ENCODE assay signal across 19 cellular contexts in genomic region chr3:194098872-194099183, GRCh38. TPM values are rescaled to one million over a fixed set of nuclear protein-coding genes. Genes with fewer than 3 reads are reported as not detected.
A peak's percentile ranks its signal among the peaks of the same experiment; 100 is the strongest.
DNase-seq lines count a peak whose midpoint lies in the region; ATAC-seq, FAIRE-seq and TF ChIP-seq lines count a peak whose summit lies in the region.
"Had no signal": no experiment of that assay in that cellular context is flagged by ENCODE, and none has a peak within 500 bp of the region (broad histone marks: within the 10 kb centered on the region; RNA-seq: fewer than 3 reads in every experiment).

No MANE protein-coding gene starts in this region.

- peak overlapping the region; percentile 10; the same call in 1 of the 2 replicates for H2AFZ ChIP-seq in Karpas-422 (ENCODE audit: low read length)
- H2AFZ ChIP-seq in K562 (ENCODE audit: low read depth, low read length): peak overlapping the region; percentile 77

- H3K27ac ChIP-seq in BLaER1 treated with 17β-estradiol and CSF1 and Interleukin-3, amounts not matched to agents 10 nM and 100 nM: no peak overlapping the region; a peak in 2 of 22 replicates
- H3K27ac ChIP-seq in Karpas-422 (ENCODE audit: low read length) (no peak overlapping the region), K562 (ENCODE audit: extremely low read depth, low read depth, low read length) (no peak overlapping the region)

- H3K9ac ChIP-seq in BLaER1 treated with 17β-estradiol and CSF1 and Interleukin-3, amounts not matched to agents 10 nM and 100 nM: peak overlapping the region in 2 of 11 experiments; percentile 1 to 20; a peak in 1 of 22 replicates
- H3K9ac ChIP-seq in Karpas-422 (ENCODE audit: low read length) (no peak overlapping the region), K562 (ENCODE audit: insufficient read depth in 1 of 2, low read depth in 2 of 2, low read length in 2 of 2) (peak overlapping the region in 1 of 2 experiments; percentile 86; a peak in 1 of 4 replicates)

- H3K9me2 ChIP-seq in Karpas-422 (replicated peaks; ENCODE audit: insufficient read depth, low read length): no peaks in the 10 kb centered on the region

- ATAC-seq in K562: no peak
- ATAC-seq in HG03139 (IDR thresholded peaks at IDR 0.05; ENCODE audit: unreplicated experiment): no peak
- ATAC-seq: CD8-positive, alpha-beta T cell; GM12878 had no signal

- no peak for TF ChIP-seq RAD21 in K562 (CRISPR knock-in tag; conservative IDR thresholded peaks at IDR 0.05 in 1 of 2, IDR thresholded peaks at IDR 0.05 in 1 of 2)

- H3K4me2 ChIP-seq in BLaER1 treated with 17β-estradiol and CSF1 and Interleukin-3, amounts not matched to agents 10 nM and 100 nM: peak overlapping the region; percentile 52 to 83 (median 73)
- H3K4me2 ChIP-seq in Karpas-422 (ENCODE audit: low read depth, low read length, poor library complexity, severe bottlenecking) (peak overlapping the region; percentile 94), K562 (ENCODE audit: insufficient read depth, low read length) (peak overlapping the region; percentile 57)

- TF ChIP-seq EP300 in K562 (IDR thresholded peaks at IDR 0.05; ENCODE audit: low read length): no peak

- no peaks in the 10 kb centered on the region for H3K36me3 Mint-ChIP-seq in nephron progenitor cell (ENCODE audit: low read depth)
- H3K36me3 Mint-ChIP-seq: CD8-positive, alpha-beta T cell had no signal

- H3K79me2 ChIP-seq in Karpas-422 (ENCODE audit: low read length) (no peaks in the 10 kb centered on the region), K562 (ENCODE audit: control insufficient read depth, insufficient read depth, low read length) (no peaks in the 10 kb centered on the region)

- H3K27me3 ChIP-seq in BLaER1 treated with 17β-estradiol and CSF1 and Interleukin-3, amounts not matched to agents 10 nM and 100 nM: no peaks in the 10 kb centered on the region; a peak in 1 of 22 replicates
- H3K27me3 ChIP-seq in Karpas-422 (ENCODE audit: low read length) (no peaks in the 10 kb centered on the region), K562 (ENCODE audit: control insufficient read depth in 2 of 2, insufficient read depth in 2 of 2, low read length in 2 of 2) (no peaks in the 10 kb centered on the region)
- H3K27me3 ChIP-seq: BE2C had no signal

- peaks cover 55% of the 10 kb centered on the region for H3K27me3 Mint-ChIP-seq in nephron progenitor cell (ENCODE audit: low read depth, poor library complexity)

- WGBS in K562 (ENCODE audit: insufficient coverage, low coverage, missing lambda C conversion rate): 30% methylated on average over 4 of the region's 4 CpGs

- no peaks in the 10 kb centered on the region for H3K36me3 ChIP-seq in BLaER1 treated with 17β-estradiol and CSF1 and Interleukin-3, amounts not matched to agents 10 nM and 100 nM
- H3K36me3 ChIP-seq in Karpas-422 (ENCODE audit: insufficient read depth, low read length) (no peaks in the 10 kb centered on the region), K562 (ENCODE audit: control insufficient read depth, insufficient read depth, low read length) (no peaks in the 10 kb centered on the region)
- H3K36me3 ChIP-seq: BE2C had no signal

- in situ Hi-C loops in K562 (cut with MboI): no loop called here

- H3K9me3 Mint-ChIP-seq in nephron progenitor cell: no peaks in the 10 kb centered on the region
- H3K9me3 Mint-ChIP-seq: CD8-positive, alpha-beta T cell; HFFc6 had no signal

- TF ChIP-seq POLR2A in K562 (conservative IDR thresholded peaks at IDR 0.05): no peak

- TF ChIP-seq CTCF in K562 (IDR thresholded peaks at IDR 0.05 in 2 of 3, conservative IDR thresholded peaks at IDR 0.05 in 1 of 3; ENCODE audit: insufficient read depth in 2 of 3, low read depth in 1 of 3, low read length in 3 of 3) (no peak), nephron progenitor cell (IDR thresholded peaks at IDR 0.05) (no peak)

- peak overlapping the region; percentile 22 for H3K4me3 Mint-ChIP-seq in nephron progenitor cell
- H3K4me3 Mint-ChIP-seq: CD8-positive, alpha-beta T cell; HFFc6 had no signal

- no peak overlapping the region for H3K4me3 ChIP-seq in BLaER1 treated with 17β-estradiol and CSF1 and Interleukin-3, amounts not matched to agents 10 nM and 100 nM
- H3K4me3 ChIP-seq in Karpas-422 (ENCODE audit: low read length) (no peak overlapping the region), K562 (no peak overlapping the region)
- H3K4me3 ChIP-seq: GM12878 had no signal

- CTCF ChIA-PET in K562 (lab: Yijun Ruan, JAX; ENCODE audit: low intra/inter-chr PET ratio): no interaction called here

- BruUV-seq in K562 (replicated peaks; lab: Mats Ljungman, UMichigan): no TSS peak

- POLR2A ChIA-PET in K562 (lab: Yijun Ruan, JAX): interaction anchor here (0.9 to 4.9 kb wide), 6 partner anchors 8 to 38 kb away, joined by 3 to 23 read pairs (median 5); no protein-coding TSS in a partner anchor

- H3K4me1 ChIP-seq in BLaER1 treated with 17β-estradiol and CSF1 and Interleukin-3, amounts not matched to agents 10 nM and 100 nM: peaks cover 43 to 79% (median 61%) of the 10 kb centered on the region in 10 experiments
- H3K4me1 ChIP-seq in Karpas-422 (ENCODE audit: low read length): peaks cover 73% of the 10 kb centered on the region
- H3K4me1 ChIP-seq in K562 (replicated peaks in 1 of 2; ENCODE audit: control insufficient read depth in 2 of 2, insufficient read depth in 2 of 2, low read length in 2 of 2): peaks cover 8 to 19% of the 10 kb centered on the region in 2 experiments

- H4K20me1 ChIP-seq in BLaER1 treated with 17β-estradiol and CSF1 and Interleukin-3, amounts not matched to agents 10 nM and 100 nM: no peaks in the 10 kb centered on the region
- H4K20me1 ChIP-seq in Karpas-422 (ENCODE audit: insufficient read depth, low read depth, low read length): no peaks in the 10 kb centered on the region
- H4K20me1 ChIP-seq in K562 (replicated peaks; ENCODE audit: control insufficient read depth, insufficient read depth, low read length): no peaks in the 10 kb centered on the region

- FAIRE-seq in K562 (lab: Jason Lieb, UNC): no peak
- FAIRE-seq: G401.6, GM12878, H54 had no signal

- intact Hi-C loops in K562 (cut with micrococcal nuclease): no loop called here

- no peaks in the 10 kb centered on the region for H3K9me1 ChIP-seq in K562 (ENCODE audit: control insufficient read depth, insufficient read depth, low read length)

- H3K27ac Mint-ChIP-seq in nephron progenitor cell: no peak overlapping the region
- H3K27ac Mint-ChIP-seq: CD8-positive, alpha-beta T cell; HFFc6 had no signal

- H3K4me1 Mint-ChIP-seq in nephron progenitor cell: peaks cover 77% of the 10 kb centered on the region

- DNase-seq in Karpas-422: no peak
- DNase-seq in K562 (ENCODE audit: extremely low read depth in 1 of 4, low spot score in 3 of 4): no peak
- DNase-seq in nephron progenitor cell: no peak
- no peak for DNase-seq in H4 (ENCODE audit: low spot score)
- no peak for DNase-seq in AG08395 (ENCODE audit: low spot score)
- DNase-seq: BE2C; CD8-positive, alpha-beta T cell; DMS79 treated with DMSO at 0.1 percent for 48 hours; HFFc6; NCI-H187; NCI-H226; NCI-H69; RPMI8226; SIG-M5 had no signal

- H3K9me3 ChIP-seq in BLaER1 treated with 17β-estradiol and CSF1 and Interleukin-3, amounts not matched to agents 10 nM and 100 nM (replicated peaks in 1 of 11): no peaks in the 10 kb centered on the region
- no peaks in the 10 kb centered on the region for H3K9me3 ChIP-seq in Karpas-422 (ENCODE audit: low read length)
- no peaks in the 10 kb centered on the region for H3K9me3 ChIP-seq in K562 (replicated peaks; ENCODE audit: control insufficient read depth, insufficient read depth, low read depth, low read length)
- H3K9me3 ChIP-seq: BE2C had no signal

TF ChIP-seq in K562, 482 proteins besides CTCF, POLR2A, EP300 and RAD21 (continues in another document):
- peak in 1 of 2 experiments; percentile 3; a peak in 1 of 4 replicates for TF ChIP-seq KDM1A (IDR thresholded peaks at IDR 0.05)
- TF ChIP-seq PCBP1 (IDR thresholded peaks at IDR 0.05; ENCODE audit: low read depth, low read length, poor library complexity, severe bottlenecking): no peak
- peak; percentile 26; the same call in 1 of the 2 replicates for TF ChIP-seq BCOR (IDR thresholded peaks at IDR 0.05)
- 0 out of 2 replicates have a peak, but pooled peaks have one; percentile 45 for TF ChIP-seq SMAD3 (CRISPR knock-in tag; conservative IDR thresholded peaks at IDR 0.05)
- TF ChIP-seq ZFP36 (IDR thresholded peaks at IDR 0.05; ENCODE audit: low read depth, low read length, partially characterized antibody): peak; percentile 98
- TF ChIP-seq PTTG1 (tag; IDR thresholded peaks at IDR 0.05; ENCODE audit: low read depth): no peak

RNA-seq across cellular contexts. Expression of gene HES1, which starts 37.1 kb away (rescaled TPM):
- 17.4 and 20.2 TPM in 2 replicates for total RNA-seq in Karpas-422 (2014; rRNA removed; shearing (Covaris generic); ENCODE audit: low replicate concordance)
- total RNA-seq in K562 (2011; cell fraction: chromatin; rRNA removed; ENCODE audit: low replicate concordance): 7.6 and 9.1 TPM in 2 replicates
- total RNA-seq in K562 (2011; cell fraction: nucleolus; rRNA removed): 13.3 and 13.7 TPM in 2 replicates
- total RNA-seq in K562 (2011; cell fraction: nucleoplasm; rRNA removed): 10.1 and 12.0 TPM in 2 replicates
- total RNA-seq in K562 (2014; rRNA removed): 37.0 and 46.8 TPM in 2 replicates
- 17.7 and 17.8 TPM in 2 replicates for total RNA-seq in K562 (2014; rRNA removed; fragmentation: Illumina TruSeq; extraction: Trizol)
- total RNA-seq in K562 (2015; rRNA removed; fragmentation: Illumina TruSeq; extraction: Trizol): 24.0 and 24.9 TPM in 2 replicates
- total RNA-seq in K562 (2021): 30.5 and 39.1 TPM in 2 replicates
- polyA plus RNA-seq in K562 (2011; rRNA removed): 4.8 and 9.0 TPM in 2 replicates
- polyA plus RNA-seq in K562 (2011; cell fraction: cytosol; rRNA removed): 4.5 and 21.4 TPM in 2 replicates
- polyA plus RNA-seq in K562 (2011; cell fraction: nucleus; rRNA removed): 7.4 and 25.5 TPM in 2 replicates
- 45.6 and 82.2 TPM in 2 replicates for polyA plus RNA-seq in K562 (2012)
- 16.7 and 19.3 TPM in 2 replicates for polyA plus RNA-seq in K562 (2014; fragmentation: Illumina TruSeq; extraction: Trizol)
- polyA plus RNA-seq in K562 (2014; fragmentation: Nextera tagmentation; extraction: Ambion mirVana): 1 to 10 TPM; 3.4 to 6.3 TPM
- 23.1 and 32.2 TPM in 2 replicates for polyA plus RNA-seq in K562 (2014; rRNA removed)
- 2.8 and 7.0 TPM in 2 replicates for polyA minus RNA-seq in K562 (2011; rRNA and poly(A)+ RNA removed)
- 7.7 and 23.0 TPM in 2 replicates for polyA minus RNA-seq in K562 (2011; cell fraction: cytosol; rRNA and poly(A)+ RNA removed)
- polyA minus RNA-seq in K562 (2011; cell fraction: nucleus; rRNA and poly(A)+ RNA removed): 12.7 and 22.8 TPM in 2 replicates
- total RNA-seq in H4 (2014; rRNA removed; shearing (Covaris generic)): 19.3 and 22.5 TPM in 2 replicates
